ENCODE assay signal across 9 cellular contexts in the genomic region with DNA sequence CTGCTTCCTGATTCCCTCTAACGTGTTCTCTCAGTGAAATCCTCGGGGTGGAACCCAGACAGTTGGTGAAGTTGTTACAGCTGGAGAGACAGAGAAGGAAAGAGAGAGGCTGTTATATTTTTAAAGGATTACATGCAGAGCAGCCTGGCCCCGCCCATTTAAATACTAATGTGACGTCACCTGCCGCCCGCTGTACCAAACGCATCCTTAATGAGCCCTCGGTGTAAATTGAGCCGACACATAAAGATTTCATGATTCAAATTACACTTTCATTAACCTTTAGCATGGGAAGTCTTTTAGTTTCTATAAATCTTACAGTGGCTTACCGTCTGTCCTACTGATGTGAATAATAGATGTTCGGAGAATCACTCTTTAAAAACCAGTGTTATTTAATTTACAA.
DNase-seq lines count a peak whose midpoint lies in the region; ATAC-seq and TF ChIP-seq lines count a peak whose summit lies in the region.
"Had no signal": no experiment of that assay in that cellular context is flagged by ENCODE, and none has a peak within 500 bp of the region (broad histone marks: within the 10 kb centered on the region; RNA-seq: fewer than 3 reads in every experiment).

No MANE protein-coding gene starts in this region.

- H3K9me3 Mint-ChIP-seq in WTC11: peaks cover 23% of the 10 kb centered on the region
- H3K9me3 Mint-ChIP-seq in natural killer cell treated with Interleukin-12 subunit alpha and Interleukin-12 subunit beta and Interleukin-15 and Interleukin-18, amount 100 ng/mL, for 72 hours: no peaks in the 10 kb centered on the region

- H3K9ac ChIP-seq in ES-I3 (ENCODE audit: low read depth, low read length): peak overlapping the region; percentile 41; the same call in 1 of the 2 replicates

- H3K9me3 ChIP-seq in ES-I3 (ENCODE audit: control insufficient read depth, insufficient read depth, low read length): no peaks in the 10 kb centered on the region

- CTCF ChIA-PET in WTC11 (lab: Charles Lee): interaction anchor here (1.4 to 1.7 kb wide), 3 partner anchors 10 to 298 kb away, joined by 3 to 5 read pairs (median 4); no protein-coding TSS in a partner anchor

- H3K4me3 Mint-ChIP-seq in WTC11: peak overlapping the region; percentile 66
- no peak overlapping the region for H3K4me3 Mint-ChIP-seq in natural killer cell treated with Interleukin-12 subunit alpha and Interleukin-12 subunit beta and Interleukin-15 and Interleukin-18, amount 100 ng/mL, for 72 hours
- H3K4me3 Mint-ChIP-seq: activated CD8-positive, alpha-beta memory T cell treated with anti-CD3 and anti-CD28 coated beads, Interleukin-2, amount 10 ng/mL, durations not matched to agents 7 days and 5 days had no signal

- peaks cover 68% of the 10 kb centered on the region for H3K4me1 Mint-ChIP-seq in WTC11
- H3K4me1 Mint-ChIP-seq in natural killer cell treated with Interleukin-12 subunit alpha and Interleukin-12 subunit beta and Interleukin-15 and Interleukin-18, amount 100 ng/mL, for 72 hours (ENCODE audit: low read depth in 2 of 2): peaks cover 0 to 15% of the 10 kb centered on the region in 2 donors
- H3K4me1 Mint-ChIP-seq: activated CD8-positive, alpha-beta memory T cell treated with anti-CD3 and anti-CD28 coated beads, Interleukin-2, amount 10 ng/mL, durations not matched to agents 7 days and 5 days had no signal

- H3K4me1 ChIP-seq in ES-I3 (ENCODE audit: insufficient read depth, low read length): peaks cover 28% of the 10 kb centered on the region

- peaks cover 22% of the 10 kb centered on the region for H3K27me3 Mint-ChIP-seq in WTC11 (ENCODE audit: low read depth)
- peaks cover 14 to 16% of the 10 kb centered on the region in 2 donors for H3K27me3 Mint-ChIP-seq in natural killer cell treated with Interleukin-12 subunit alpha and Interleukin-12 subunit beta and Interleukin-15 and Interleukin-18, amount 100 ng/mL, for 72 hours
- H3K27me3 Mint-ChIP-seq: activated CD8-positive, alpha-beta memory T cell treated with anti-CD3 and anti-CD28 coated beads, Interleukin-2, amount 10 ng/mL, durations not matched to agents 7 days and 5 days had no signal

- POLR2A ChIA-PET in WTC11 (lab: Charles Lee): interaction anchor here (0.6 to 2.7 kb wide), 2 partner anchors 13 to 644 kb away, joined by 5 to 10 read pairs; no protein-coding TSS in a partner anchor

- H3K36me3 Mint-ChIP-seq in WTC11: peaks cover 22% of the 10 kb centered on the region
- H3K36me3 Mint-ChIP-seq in natural killer cell treated with Interleukin-12 subunit alpha and Interleukin-12 subunit beta and Interleukin-15 and Interleukin-18, amount 100 ng/mL, for 72 hours: no peaks in the 10 kb centered on the region

- H3K27ac Mint-ChIP-seq in WTC11: peak overlapping the region; percentile 82
- H3K27ac Mint-ChIP-seq in natural killer cell treated with Interleukin-12 subunit alpha and Interleukin-12 subunit beta and Interleukin-15 and Interleukin-18, amount 100 ng/mL, for 72 hours: no peak overlapping the region
- H3K27ac Mint-ChIP-seq: activated CD8-positive, alpha-beta memory T cell treated with anti-CD3 and anti-CD28 coated beads, Interleukin-2, amount 10 ng/mL, durations not matched to agents 7 days and 5 days had no signal

- ATAC-seq in WTC11: no peak
- ATAC-seq in natural killer cell treated with Interleukin-12 subunit alpha and Interleukin-12 subunit beta and Interleukin-15 and Interleukin-18, amount 100 ng/mL, for 72 hours: no peak
- no peak for ATAC-seq in GM19351 (IDR thresholded peaks at IDR 0.05; ENCODE audit: unreplicated experiment)
- ATAC-seq in HG02610 (IDR thresholded peaks at IDR 0.05; ENCODE audit: unreplicated experiment): no peak
- ATAC-seq in HG03135 (IDR thresholded peaks at IDR 0.05; ENCODE audit: unreplicated experiment): no peak
- ATAC-seq: activated CD8-positive, alpha-beta memory T cell treated with anti-CD3 and anti-CD28 coated beads, Interleukin-2, amount 10 ng/mL, durations not matched to agents 7 days and 5 days had no signal

- H3K36me3 ChIP-seq in ES-I3 (ENCODE audit: insufficient read depth, low read length): no peaks in the 10 kb centered on the region

- DNase-seq in NCI-H1436 (lab: John Stamatoyannopoulos, UW): peak; percentile 88
- DNase-seq in WTC11 (ENCODE audit: low spot score): peak; percentile 52
- DNase-seq in natural killer cell treated with Interleukin-12 subunit alpha and Interleukin-12 subunit beta and Interleukin-15 and Interleukin-18, amount 100 ng/mL, for 72 hours (ENCODE audit: low spot score): peak; percentile 28
- no peak for DNase-seq in AG08395 (ENCODE audit: low spot score)
- DNase-seq: activated CD8-positive, alpha-beta memory T cell treated with anti-CD3 and anti-CD28 coated beads, Interleukin-2, amount 10 ng/mL, durations not matched to agents 7 days and 5 days had no signal

- TF ChIP-seq CTCF in WTC11 (IDR thresholded peaks at IDR 0.05): no peak

TF ChIP-seq in WTC11, 78 proteins besides CTCF, POLR2A, EP300 and RAD21:
- TF ChIP-seq ZNF416 (CRISPR knock-in tag; IDR thresholded peaks at IDR 0.05) (no peak), RORB (CRISPR knock-in tag; IDR thresholded peaks at IDR 0.05) (no peak), ATF2 (CRISPR knock-in tag; IDR thresholded peaks at IDR 0.05; ENCODE audit: borderline replicate concordance, low read depth) (no peak), MYBL2 (CRISPR knock-in tag; IDR thresholded peaks at IDR 0.05) (no peak), TCF7 (CRISPR knock-in tag; IDR thresholded peaks at IDR 0.05; ENCODE audit: low read depth) (no peak), ATF1 (CRISPR knock-in tag; IDR thresholded peaks at IDR 0.05) (no peak), IRF2 (CRISPR knock-in tag; IDR thresholded peaks at IDR 0.05; ENCODE audit: borderline replicate concordance, low read depth) (no peak), FOXP1 (CRISPR knock-in tag; IDR thresholded peaks at IDR 0.05; ENCODE audit: borderline replicate concordance) (no peak), SP1 (CRISPR knock-in tag; conservative IDR thresholded peaks at IDR 0.05) (no peak), ZNF671 (CRISPR knock-in tag; IDR thresholded peaks at IDR 0.05) (no peak)
